Comparison of ENCODE assay signal across 32 cellular contexts in genomic region chr6:81630719-81631118, GRCh38.
"Had no signal": no experiment of that assay in that cellular context is flagged by ENCODE, and none has a peak within 500 bp of the region (broad histone marks: within the 10 kb centered on the region; RNA-seq: fewer than 3 reads in every experiment).

No MANE protein-coding gene starts in this region.

- H3K27me3 ChIP-seq: adrenal gland, ascending aorta, body of pancreas, brain microvascular endothelial cell, breast epithelium, cardiac muscle cell had no signal

- ATAC-seq: activated naive CD4-positive, alpha-beta T cell treated with anti-CD3 and anti-CD28 coated beads, Interleukin-2, amount 50 U/mL, for 72 hours; activated naive CD8-positive, alpha-beta T cell treated with anti-CD3 and anti-CD28 coated beads, Interleukin-2, amount 50 U/mL, for 24 hours; activated T-cell treated with anti-CD3 and anti-CD28 coated beads, Interleukin-2, amount 50 U/mL, for 4 hours; activated T-cell treated with anti-CD3 and anti-CD28 coated beads, Interleukin-2, amount 50 U/mL, for 72 hours; activated T-helper 17 cell treated with anti-CD3 and anti-CD28 coated beads, Interleukin-2, amount 50 U/mL, for 72 hours; body of pancreas had no signal

- DNase-seq: activated effector memory CD4-positive, alpha-beta T cell treated with anti-CD3 and anti-CD28 coated beads, Interleukin-2, amount 50 U/mL, for 16 hours; activated effector memory CD4-positive, alpha-beta T cell treated with Interleukin-2 at 50 U/mL for 16 hours; activated gamma-delta T cell; activated gamma-delta T cell treated with Interleukin-2 at 50 U/mL for 16 hours; activated naive CD4-positive, alpha-beta T cell; activated naive CD4-positive, alpha-beta T cell treated with anti-CD3 and anti-CD28 coated beads for 36 hours; activated naive CD4-positive, alpha-beta T cell treated with anti-CD3 and anti-CD28 coated beads, Interleukin-2, amount 10 ng/mL, durations not matched to agents 7 days and 5 days; activated naive CD4-positive, alpha-beta T cell treated with anti-CD3 and anti-CD28 coated beads, Interleukin-2, amount 50 U/mL, for 16 hours; activated naive CD4-positive, alpha-beta T cell treated with Interleukin-2 at 50 U/mL for 16 hours; activated naive CD8-positive, alpha-beta T cell treated with anti-CD3 and anti-CD28 coated beads for 36 hours; activated naive CD8-positive, alpha-beta T cell treated with anti-CD3 and anti-CD28 coated beads, Interleukin-2, amount 10 ng/mL, durations not matched to agents 7 days and 5 days; activated naive CD8-positive, alpha-beta T cell treated with anti-CD3 and anti-CD28 coated beads, Interleukin-2, amount 50 U/mL, for 24 hours; activated T-cell treated with anti-CD3 and anti-CD28 coated beads, Interleukin-2, amount 50 U/mL, for 1 hour; activated T-cell treated with anti-CD3 and anti-CD28 coated beads, Interleukin-2, amount 50 U/mL, for 24 hours; activated T-cell treated with anti-CD3 and anti-CD28 coated beads, Interleukin-2, amount 50 U/mL, for 4 hours; activated T-cell treated with anti-CD3 and anti-CD28 coated beads, Interleukin-2, amount 50 U/mL, for 48 hours; activated T-cell treated with anti-CD3 and anti-CD28 coated beads, Interleukin-2, amount 50 U/mL, for 72 hours; adrenal gland; amniotic stem cell; amygdala; anterior cingulate cortex; aorta; body of pancreas; brain microvascular endothelial cell; caudate nucleus; central memory CD4-positive, alpha-beta T cell; cerebellar nuclear complex had no signal

- H3K27ac ChIP-seq: adrenal gland, ascending aorta, body of pancreas, brain microvascular endothelial cell, breast epithelium, cardiac muscle cell had no signal

- H3K36me3 ChIP-seq: adrenal gland, ascending aorta, brain microvascular endothelial cell, breast epithelium, cardiac muscle cell had no signal

- H3K4me1 ChIP-seq: adrenal gland, ascending aorta, body of pancreas, breast epithelium had no signal

- H3K9me3 ChIP-seq: body of pancreas had no signal

- H3K4me3 ChIP-seq: adrenal gland, ascending aorta, body of pancreas, breast epithelium, cardiac muscle cell had no signal
